Comparison of ENCODE assay signal across 1 cellular context in genomic region chr17:49518346-49519078, GRCh38.
TF ChIP-seq lines count a peak whose summit lies in the region.

No MANE protein-coding gene starts in this region.

TF ChIP-seq in K562, 482 proteins besides CTCF, POLR2A, EP300 and RAD21:
- TF ChIP-seq RBM17 (IDR thresholded peaks at IDR 0.05; ENCODE audit: borderline replicate concordance, low read depth, low read length) = no peak
- no peak for TF ChIP-seq ZNF445 (CRISPR knock-in tag; IDR thresholded peaks at IDR 0.05; ENCODE audit: low read depth)
- TF ChIP-seq KLF10 (CRISPR knock-in tag; IDR thresholded peaks at IDR 0.05) = no peak
- no peak for TF ChIP-seq NFATC3 (IDR thresholded peaks at IDR 0.05)
- TF ChIP-seq ZFP91 (CRISPR knock-in tag; IDR thresholded peaks at IDR 0.05) = no peak
- peak; percentile 19; the same call in 1 of the 2 replicates for TF ChIP-seq BCOR (IDR thresholded peaks at IDR 0.05)
- TF ChIP-seq NR3C1 (CRISPR knock-in tag; IDR thresholded peaks at IDR 0.05) = no peak
- TF ChIP-seq YBX1 (IDR thresholded peaks at IDR 0.05) = no peak
- no peak for TF ChIP-seq CHD4 (IDR thresholded peaks at IDR 0.05; ENCODE audit: insufficient read depth, insufficient replicate concordance, low read depth, low read length, poor library complexity, severe bottlenecking)
- TF ChIP-seq MYBL2 (IDR thresholded peaks at IDR 0.05; ENCODE audit: low read depth) = no peak
- no peak for TF ChIP-seq MYBL2 (CRISPR knock-in tag; IDR thresholded peaks at IDR 0.05; ENCODE audit: borderline replicate concordance)
- no peak for TF ChIP-seq MLLT1 (IDR thresholded peaks at IDR 0.05)
- peak; percentile 2 for TF ChIP-seq RBM25 (IDR thresholded peaks at IDR 0.05; ENCODE audit: low read depth, low read length, severe bottlenecking)
- no peak for TF ChIP-seq ZC3H4 (CRISPR knock-in tag; IDR thresholded peaks at IDR 0.05; ENCODE audit: borderline replicate concordance)
